In the genomic region with DNA sequence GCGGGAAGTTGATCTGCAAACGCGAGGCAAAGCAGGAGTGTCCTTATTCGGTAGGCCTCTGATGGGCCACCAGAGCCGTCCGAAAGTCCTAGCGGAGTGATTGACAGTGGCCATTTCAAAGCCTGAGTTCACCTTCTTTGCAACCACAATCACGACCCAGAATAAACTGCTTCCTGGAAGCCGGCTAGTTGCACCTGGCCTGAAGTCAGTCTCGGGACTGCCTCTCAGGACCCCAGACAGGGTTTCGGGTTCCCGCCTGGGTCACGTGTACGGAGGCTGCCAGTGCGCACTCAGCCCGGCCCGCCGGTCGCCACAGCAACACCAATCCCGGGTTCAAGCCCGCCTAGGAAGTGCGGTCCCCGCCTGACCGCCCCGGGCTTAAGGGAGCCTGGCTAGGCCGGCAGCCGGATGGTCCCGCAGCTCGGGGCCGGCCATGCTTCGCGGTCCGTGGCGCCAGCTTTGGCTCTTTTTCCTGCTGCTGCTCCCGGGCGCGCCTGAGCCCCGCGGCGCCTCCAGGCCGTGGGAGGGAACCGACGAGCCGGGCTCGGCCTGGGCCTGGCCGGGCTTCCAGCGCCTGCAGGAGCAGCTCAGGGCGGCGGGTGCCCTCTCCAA, we compare ENCODE assay signal across 8 cellular contexts. TPM values are rescaled to one million over a fixed set of nuclear protein-coding genes. Genes with fewer than 3 reads are reported as not detected.
DNase-seq lines count a peak whose midpoint lies in the region; ATAC-seq and TF ChIP-seq lines count a peak whose summit lies in the region.

A gene with protein sequence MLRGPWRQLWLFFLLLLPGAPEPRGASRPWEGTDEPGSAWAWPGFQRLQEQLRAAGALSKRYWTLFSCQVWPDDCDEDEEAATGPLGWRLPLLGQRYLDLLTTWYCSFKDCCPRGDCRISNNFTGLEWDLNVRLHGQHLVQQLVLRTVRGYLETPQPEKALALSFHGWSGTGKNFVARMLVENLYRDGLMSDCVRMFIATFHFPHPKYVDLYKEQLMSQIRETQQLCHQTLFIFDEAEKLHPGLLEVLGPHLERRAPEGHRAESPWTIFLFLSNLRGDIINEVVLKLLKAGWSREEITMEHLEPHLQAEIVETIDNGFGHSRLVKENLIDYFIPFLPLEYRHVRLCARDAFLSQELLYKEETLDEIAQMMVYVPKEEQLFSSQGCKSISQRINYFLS (plus strand): TSS at position 375 of the 612 bp plus-strand sequence. CDS start 59 bp downstream, at position 434.

- H3K27me3 Mint-ChIP-seq in HFFc6 (ENCODE audit: insufficient read depth) = peaks cover 6% of the 10 kb centered on the region; the same call in 1 of the 2 replicates
- H3K27me3 Mint-ChIP-seq in activated naive CD8-positive, alpha-beta T cell treated with anti-CD3 and anti-CD28 coated beads, Interleukin-2, amount 10 ng/mL, durations not matched to agents 7 days and 5 days = no peaks in the 10 kb centered on the region

- CTCF ChIA-PET in GM10248 (lab: Yijun Ruan, JAX) = interaction anchor here (0.9 to 8.1 kb wide), 10 partner anchors 24 to 733 kb away, joined by 3 to 89 read pairs (median 7); partner anchors contain the start of gene SOAT1

- H3K4me1 ChIP-seq in ovary (ENCODE audit: insufficient read depth) (peaks cover 4% of the 10 kb centered on the region), thyroid gland (peaks cover 13 to 15% of the 10 kb centered on the region in 2 donors)

- H3K36me3 ChIP-seq in ovary (no peaks in the 10 kb centered on the region), thyroid gland (peaks cover 0 to 3% of the 10 kb centered on the region in 2 donors)

- POLR2A ChIA-PET in GM10248 (lab: Yijun Ruan, JAX) = interaction anchor here (1.2 kb wide), 1 partner anchor 10 kb away, joined by 3 read pairs; no protein-coding TSS in a partner anchor
- POLR2A ChIA-PET in activated naive CD8-positive, alpha-beta T cell treated with anti-CD3 and anti-CD28 coated beads, Interleukin-2, amount 10 ng/mL, durations not matched to agents 7 days and 5 days (lab: Charles Lee) = interaction anchor here (1.4 to 2.5 kb wide), 5 partner anchors 44 to 286 kb away, joined by 4 to 12 read pairs (median 7); partner anchors contain the start of genes AXDND1 and SOAT1

- intact Hi-C loops in Right ventricle myocardium superior (cut with DNase I) (loop anchor here (5.0 to 10.0 kb wide), 2 partner anchors 213 to 285 kb away; partner anchors contain the start of genes AXDND1 and SOAT1), ovary (cut with DNase I) (loop anchor here in 2 of 4 donors (5.0 to 10.0 kb wide), 2 partner anchors 283 to 285 kb away; partner anchors contain the start of gene AXDND1 (in 2 of the 2)), thyroid gland (cut with DNase I) (loop anchor here (5.0 kb wide), 1 partner anchor 285 kb away; the partner anchor contains the start of gene AXDND1)

- H3K27ac ChIP-seq in ovary (peak within 1 kb of the TSS; percentile 47 to 61), thyroid gland (peak within 1 kb of the TSS; percentile 76 to 83 (median 80))

- DNase-seq in GM10248 (ENCODE audit: extremely low spot score) (peak; percentile 96), HFFc6 (peak; percentile 84), NAMALWA (ENCODE audit: low spot score) (peak; percentile 96), SKM-1 treated with dmso at 0.1 percent for 144 hours (lab: John Stamatoyannopoulos, UW; ENCODE audit: unreplicated experiment) (peak; percentile 82), Right ventricle myocardium superior (peak; percentile 96), ovary (peak; percentile 88 to 93 (median 90)), thyroid gland (peak; percentile 97)
- peak; percentile 87 for DNase-seq in activated naive CD8-positive, alpha-beta T cell treated with anti-CD3 and anti-CD28 coated beads, Interleukin-2, amount 10 ng/mL, durations not matched to agents 7 days and 5 days

- ATAC-seq in activated naive CD8-positive, alpha-beta T cell treated with anti-CD3 and anti-CD28 coated beads, Interleukin-2, amount 10 ng/mL, durations not matched to agents 7 days and 5 days (ENCODE audit: low read depth) = peak; percentile 82
- ATAC-seq in Right ventricle myocardium superior (ENCODE audit: poor library complexity) = peak; percentile 97

- peak within 1 kb of the TSS; percentile 98 for H3K4me3 Mint-ChIP-seq in HFFc6
- peak within 1 kb of the TSS; percentile 97 for H3K4me3 Mint-ChIP-seq in activated naive CD8-positive, alpha-beta T cell treated with anti-CD3 and anti-CD28 coated beads, Interleukin-2, amount 10 ng/mL, durations not matched to agents 7 days and 5 days

- H3K27me3 ChIP-seq in ovary (no peaks in the 10 kb centered on the region), thyroid gland (no peaks in the 10 kb centered on the region)

- H3K4me1 Mint-ChIP-seq in HFFc6 (ENCODE audit: low read depth) = peaks cover 39% of the 10 kb centered on the region
- H3K4me1 Mint-ChIP-seq in activated naive CD8-positive, alpha-beta T cell treated with anti-CD3 and anti-CD28 coated beads, Interleukin-2, amount 10 ng/mL, durations not matched to agents 7 days and 5 days = peaks cover 24% of the 10 kb centered on the region

- H3K4me3 ChIP-seq in ovary = peak within 1 kb of the TSS; percentile 95
- peak within 1 kb of the TSS; percentile 58 to 99 (median 84) for H3K4me3 ChIP-seq in thyroid gland (replicated peaks in 1 of 3)

- 0 to 1% (median 0%) methylated on average over 37 to 49 of the region's 49 CpGs for WGBS in ovary, 3 donors
- WGBS in thyroid gland, 2 donors = 0% methylated on average over 5 to 8 of the region's 49 CpGs

- no peak for TF ChIP-seq CTCF in GM10248 (IDR thresholded peaks at IDR 0.05; ENCODE audit: control extremely low read depth, extremely low read depth, low read depth, missing control alignments)
- TF ChIP-seq CTCF in HFFc6 (IDR thresholded peaks at IDR 0.05) = no peak
- TF ChIP-seq CTCF in ovary (IDR thresholded peaks at IDR 0.05) = no peak
- no peak for TF ChIP-seq CTCF in thyroid gland (IDR thresholded peaks at IDR 0.05)

- peak within 1 kb of the TSS; percentile 95 for H3K27ac Mint-ChIP-seq in HFFc6
- peak within 1 kb of the TSS; percentile 94 for H3K27ac Mint-ChIP-seq in activated naive CD8-positive, alpha-beta T cell treated with anti-CD3 and anti-CD28 coated beads, Interleukin-2, amount 10 ng/mL, durations not matched to agents 7 days and 5 days

- no peak for TF ChIP-seq EP300 in ovary (IDR thresholded peaks at IDR 0.05)

- TF ChIP-seq POLR2A in ovary (IDR thresholded peaks at IDR 0.05) (peak; percentile 67), thyroid gland (IDR thresholded peaks at IDR 0.05) (peak in 1 of 2 donors; percentile 91)

- peaks cover 3% of the 10 kb centered on the region; the same call in 1 of the 2 replicates for H3K36me3 Mint-ChIP-seq in HFFc6 (ENCODE audit: low read depth)
- H3K36me3 Mint-ChIP-seq in activated naive CD8-positive, alpha-beta T cell treated with anti-CD3 and anti-CD28 coated beads, Interleukin-2, amount 10 ng/mL, durations not matched to agents 7 days and 5 days = peaks cover 8% of the 10 kb centered on the region

- no peaks in the 10 kb centered on the region for H3K9me3 Mint-ChIP-seq in HFFc6
- H3K9me3 Mint-ChIP-seq in activated naive CD8-positive, alpha-beta T cell treated with anti-CD3 and anti-CD28 coated beads, Interleukin-2, amount 10 ng/mL, durations not matched to agents 7 days and 5 days = no peaks in the 10 kb centered on the region

- H3K9me3 ChIP-seq in ovary (no peaks in the 10 kb centered on the region), thyroid gland (no peaks in the 10 kb centered on the region)

RNA-seq across cellular contexts. Expression of the gene that starts here (rescaled TPM):
- total RNA-seq in HFFc6 (2021; fragmentation: NEBNext Ultra II Directional; extraction: Animal tissue kit (Norgen Biotek cat#: 25700)) = 10 to 100 TPM; 21.4 to 27.6 (median 24.5) TPM
- total RNA-seq in activated naive CD8-positive, alpha-beta T cell treated with anti-CD3 and anti-CD28 coated beads, Interleukin-2, amount 10 ng/mL, durations not matched to agents 7 days and 5 days = 10 to 100 TPM; 41.5 to 45.1 TPM
- total RNA-seq in Right ventricle myocardium superior = 10.1 TPM
- total RNA-seq in ovary = 10 to 100 TPM; 19.2 to 55.0 (median 26.7) TPM
- 10 to 100 TPM; 17.8 to 19.5 TPM for polyA plus RNA-seq in ovary
- total RNA-seq in thyroid gland = 10 to 100 TPM; 30.0 to 57.4 (median 45.2) TPM

Comparison
In these comparisons a context has a peak if more than half of its experiments do, and no peak if none do; other contexts are left out.
1. Peak in every context shown above with its lines: DNase-seq, ATAC-seq, H3K4me3 ChIP-seq and H3K27ac ChIP-seq.